Comparison of ENCODE assay signal across 15 cellular contexts in genomic region chr2:42312106-42312505, GRCh38. TPM values are rescaled to one million over a fixed set of nuclear protein-coding genes. Genes with fewer than 3 reads are reported as not detected.
DNase-seq lines count a peak whose midpoint lies in the region; ATAC-seq, FAIRE-seq and TF ChIP-seq lines count a peak whose summit lies in the region.
"Had no signal": no experiment of that assay in that cellular context is flagged by ENCODE, and none has a peak within 500 bp of the region (broad histone marks: within the 10 kb centered on the region; RNA-seq: fewer than 3 reads in every experiment).

No MANE protein-coding gene starts in this region.

- peak overlapping the region; percentile 95 for H3K27ac ChIP-seq in VCaP
- peak overlapping the region in 3 of 4 donors; percentile 23 to 73 (median 73) for H3K27ac ChIP-seq in pancreas
- H3K27ac ChIP-seq: BLaER1 treated with 17β-estradiol and CSF1 and Interleukin-3, amounts not matched to agents 10 nM and 100 nM had no signal

- TF ChIP-seq RAD21 in Ishikawa (IDR thresholded peaks at IDR 0.05; ENCODE audit: low read depth), result no peak

- WGBS in pancreas, 2 donors, result 12 to 21% methylated on average over 4 of the region's 4 CpGs

- intact Hi-C loops in pancreas (cut with DNase I), result no loop called here

- no peak overlapping the region for H3K4me3 ChIP-seq in pancreas
- H3K4me3 ChIP-seq: BLaER1 treated with 17β-estradiol and CSF1 and Interleukin-3, amounts not matched to agents 10 nM and 100 nM had no signal

- DNase-seq in DMS79 (lab: John Stamatoyannopoulos, UW) (peak; percentile 19), pancreas (peak in 3 of 6 donors; percentile 39 to 56 (median 48)), occipital lobe (lab: John Stamatoyannopoulos, UW) (no peak)
- no peak for DNase-seq in activated CD4-positive, alpha-beta T cell treated with anti-CD3 and anti-CD28 coated beads for 4 hours
- DNase-seq: H9, NCI-H1436, NCI-H1930, NCI-H524, RPMI8226 had no signal

- no peaks in the 10 kb centered on the region for H3K27me3 ChIP-seq in pancreas
- H3K27me3 ChIP-seq: BLaER1 treated with 17β-estradiol and CSF1 and Interleukin-3, amounts not matched to agents 10 nM and 100 nM had no signal

- peaks cover 0 to 4% (median 0%) of the 10 kb centered on the region in 3 donors for H3K36me3 ChIP-seq in pancreas

- TF ChIP-seq CTCF in VCaP (conservative IDR thresholded peaks at IDR 0.05), result no peak
- no peak for TF ChIP-seq CTCF in pancreas (IDR thresholded peaks at IDR 0.05)

- ATAC-seq in pancreas (peak; percentile 71 to 90 (median 85)), HG03175 (IDR thresholded peaks at IDR 0.05; ENCODE audit: unreplicated experiment) (no peak)

- peaks cover 0 to 16% (median 12%) of the 10 kb centered on the region in 3 donors for H3K4me1 ChIP-seq in pancreas

- TF ChIP-seq EP300 in Ishikawa (IDR thresholded peaks at IDR 0.05; ENCODE audit: borderline replicate concordance), result no peak

- no peak for FAIRE-seq in pancreas (lab: Jason Lieb, UNC)
- FAIRE-seq: D721Med, G401.6 had no signal

- no peaks in the 10 kb centered on the region for H3K9me3 ChIP-seq in pancreas
- H3K9me3 ChIP-seq: BLaER1 treated with 17β-estradiol and CSF1 and Interleukin-3, amounts not matched to agents 10 nM and 100 nM had no signal

TF ChIP-seq in Ishikawa, 13 proteins besides CTCF, POLR2A, EP300 and RAD21:
- TF ChIP-seq YY1 (IDR thresholded peaks at IDR 0.05; ENCODE audit: low read depth) (no peak), CEBPB (IDR thresholded peaks at IDR 0.05) (no peak), TEAD4 (IDR thresholded peaks at IDR 0.05) (0 out of 2 replicates have a peak, but pooled peaks have one; percentile 28)

RNA-seq across cellular contexts. Expression of gene COX7A2L, which starts 48.9 kb away (rescaled TPM):
- total RNA-seq in pancreas (10 to 100 TPM; 34.8 to 54.3 (median 49.7) TPM), occipital lobe (145 TPM)
- 10 to 100 TPM; 40.0 to 91.5 TPM for polyA plus RNA-seq in pancreas
